10 cellular contexts compared by ENCODE assay signal in the genomic region with DNA sequence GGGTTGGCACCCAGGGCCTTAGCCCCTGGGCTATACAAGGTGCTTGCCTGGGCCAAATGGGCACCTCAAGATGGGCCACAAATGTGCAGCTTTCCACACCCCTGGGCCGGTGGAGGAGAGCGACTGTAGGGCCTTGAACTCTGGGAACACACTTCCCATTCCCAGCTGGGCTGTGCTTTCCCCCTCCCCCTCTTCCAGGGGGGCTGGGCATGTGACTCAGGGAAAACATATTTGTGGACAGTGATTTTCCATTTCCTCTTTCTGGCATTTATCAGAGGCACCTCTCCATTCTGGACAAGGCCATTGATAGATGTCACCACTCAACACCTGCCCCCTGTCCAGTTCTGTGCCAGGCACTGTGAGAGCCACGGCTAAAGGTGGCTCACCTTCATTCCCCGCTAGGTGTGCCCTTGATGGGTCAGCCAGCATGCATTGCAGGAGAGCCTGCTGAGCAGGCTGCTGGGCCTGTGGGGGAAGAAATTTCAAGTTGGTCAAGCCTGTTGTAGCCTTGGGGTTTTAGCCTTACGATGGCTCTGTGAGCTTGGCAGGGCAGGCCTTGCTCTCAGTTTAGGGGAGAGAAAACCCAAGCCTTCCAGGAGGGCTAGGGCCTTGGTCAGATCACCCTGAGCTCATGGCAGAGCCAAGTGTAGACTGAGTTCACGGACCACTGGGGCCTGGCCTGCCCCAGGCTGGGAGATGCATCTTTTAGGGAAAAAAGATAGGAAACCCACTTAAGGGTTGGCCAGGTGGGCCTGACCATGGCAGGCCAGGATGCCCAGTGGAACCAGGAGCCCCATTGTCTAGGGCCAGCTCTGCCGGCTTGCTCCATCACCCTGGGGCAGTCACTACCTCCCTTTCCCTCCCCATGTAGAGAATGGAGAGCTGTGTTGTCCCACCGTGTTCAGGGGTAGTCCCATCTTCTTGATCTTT.
DNase-seq lines count a peak whose midpoint lies in the region; ATAC-seq and TF ChIP-seq lines count a peak whose summit lies in the region.
"Had no signal": no experiment of that assay in that cellular context is flagged by ENCODE, and none has a peak within 500 bp of the region (broad histone marks: within the 10 kb centered on the region; RNA-seq: fewer than 3 reads in every experiment).

No MANE protein-coding gene starts in this region.

- in situ Hi-C loops in ACHN (cut with HindIII; ENCODE audit: low pct_ligation_motif_present, low pct_unique_long_range_greater_than_20kb, low sequenced_read_pairs): no loop called here

- DNase-seq in ACHN (peak; percentile 35), RKO (ENCODE audit: low spot score) (peak; percentile 32), esophagus muscularis mucosa (ENCODE audit: extremely low spot score) (no peak), mucosa of descending colon (peak in 1 of 3 donors; percentile 45), nucleus accumbens (lab: John Stamatoyannopoulos, UW) (no peak), GM10248 (ENCODE audit: extremely low spot score) (no peak)
- DNase-seq in stimulated activated naive CD4-positive, alpha-beta T cell (lab: John Stamatoyannopoulos, UW): no peak
- DNase-seq: AML-193, NCI-H2107 had no signal

- H3K4me3 ChIP-seq in esophagus muscularis mucosa (no peak overlapping the region), mucosa of descending colon (no peak overlapping the region)

- H3K27ac ChIP-seq in esophagus muscularis mucosa (replicated peaks in 1 of 4): peak overlapping the region; percentile 52 to 67 (median 57)

- 61% methylated on average over 8 of the region's 8 CpGs for WGBS in esophagus muscularis mucosa

- CTCF ChIA-PET in GM10248 (lab: Yijun Ruan, JAX): interaction anchor here (1.4 kb wide), 1 partner anchor 78 kb away, joined by 4 read pairs; no protein-coding TSS in a partner anchor

- intact Hi-C loops in esophagus muscularis mucosa (cut with DNase I): no loop called here
- intact Hi-C loops in mucosa of descending colon (cut with DNase I, micrococcal nuclease): no loop called here

- H3K36me3 ChIP-seq in esophagus muscularis mucosa: peaks cover 49 to 97% (median 92%) of the 10 kb centered on the region in 4 donors
- H3K36me3 ChIP-seq in mucosa of descending colon (ENCODE audit: low read depth): peaks cover 10% of the 10 kb centered on the region

- H3K27me3 ChIP-seq in esophagus muscularis mucosa: no peaks in the 10 kb centered on the region

- POLR2A ChIA-PET in GM10248 (lab: Yijun Ruan, JAX): no interaction called here

- TF ChIP-seq POLR2A in esophagus muscularis mucosa (IDR thresholded peaks at IDR 0.05; ENCODE audit: low read depth): no peak

- peak; percentile 10 for ATAC-seq in mucosa of descending colon
- no peak for ATAC-seq in HG02852 (IDR thresholded peaks at IDR 0.05; ENCODE audit: unreplicated experiment)

- H3K9me3 ChIP-seq in esophagus muscularis mucosa: no peaks in the 10 kb centered on the region
- no peaks in the 10 kb centered on the region for H3K9me3 ChIP-seq in mucosa of descending colon

- H3K4me1 ChIP-seq in esophagus muscularis mucosa: peaks cover 31 to 39% (median 33%) of the 10 kb centered on the region in 4 donors
- H3K4me1 ChIP-seq in mucosa of descending colon (ENCODE audit: low read depth): no peaks in the 10 kb centered on the region

- no peak for TF ChIP-seq CTCF in esophagus muscularis mucosa (IDR thresholded peaks at IDR 0.05)
- no peak for TF ChIP-seq CTCF in mucosa of descending colon (IDR thresholded peaks at IDR 0.05)
- no peak for TF ChIP-seq CTCF in GM10248 (IDR thresholded peaks at IDR 0.05; ENCODE audit: control extremely low read depth, extremely low read depth, low read depth, missing control alignments)

- TF ChIP-seq EP300 in esophagus muscularis mucosa (IDR thresholded peaks at IDR 0.05): no peak

Comparison
In these comparisons a context has a peak if more than half of its experiments do, and no peak if none do; other contexts are left out.
1. DNase-seq: peak in ACHN (single experiment) and RKO (single experiment); none in esophagus muscularis mucosa (single experiment), nucleus accumbens (0 of 56), stimulated activated naive CD4-positive, alpha-beta T cell (0 of 6) and GM10248 (single experiment).